Comparison of ENCODE assay signal across 24 cellular contexts in the genomic region with DNA sequence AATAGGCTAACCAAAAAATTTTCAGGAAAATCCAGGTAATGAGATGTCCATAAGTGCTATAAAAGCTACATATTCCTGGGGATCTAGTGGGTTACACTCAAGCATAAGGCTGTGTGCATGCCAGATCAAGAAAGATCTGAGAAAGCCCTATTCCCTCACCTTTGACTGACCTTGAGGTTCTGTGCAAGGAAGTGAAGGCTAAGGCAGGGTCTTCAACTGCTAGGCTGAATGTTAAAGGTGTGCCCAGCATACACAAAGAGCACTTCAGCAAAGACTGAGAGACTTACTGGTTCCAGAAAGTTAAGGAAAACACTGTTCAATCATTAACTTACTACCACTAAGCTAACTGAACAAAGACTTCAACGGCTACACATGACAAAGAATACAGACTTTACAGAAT.
DNase-seq lines count a peak whose midpoint lies in the region; ATAC-seq, FAIRE-seq and TF ChIP-seq lines count a peak whose summit lies in the region.
"Had no signal": no experiment of that assay in that cellular context is flagged by ENCODE, and none has a peak within 500 bp of the region (broad histone marks: within the 10 kb centered on the region; RNA-seq: fewer than 3 reads in every experiment).

No MANE protein-coding gene starts in this region.

- H3K36me3 ChIP-seq in HepG2 (replicated peaks in 1 of 2; ENCODE audit: control insufficient read depth in 1 of 2, insufficient read depth in 2 of 2, low read length in 2 of 2) (peaks cover 1 to 12% of the 10 kb centered on the region in 2 experiments; a peak in 2 of 5 replicates), right lobe of liver (no peaks in the 10 kb centered on the region), hepatocyte (replicated peaks; ENCODE audit: insufficient read depth, low read depth) (no peaks in the 10 kb centered on the region), small intestine (ENCODE audit: control insufficient read depth in 2 of 2, insufficient read depth in 2 of 2, low read length in 2 of 2) (no peaks in the 10 kb centered on the region), tibial artery (no peaks in the 10 kb centered on the region), GM23338 (ENCODE audit: insufficient read depth) (no peaks in the 10 kb centered on the region; the same call in 1 of the 2 replicates)
- H3K36me3 ChIP-seq: BLaER1 treated with 17β-estradiol and CSF1 and Interleukin-3, amounts not matched to agents 10 nM and 100 nM had no signal

- CTCF ChIA-PET in HepG2 (lab: Yijun Ruan, JAX; ENCODE audit: low intra/inter-chr PET ratio, low total read pairs): no interaction called here

- peaks cover 75% of the 10 kb centered on the region for H4K20me1 ChIP-seq in HepG2 (ENCODE audit: insufficient read depth, low read length)
- no peaks in the 10 kb centered on the region for H4K20me1 ChIP-seq in hepatocyte (ENCODE audit: insufficient read depth, poor library complexity, severe bottlenecking)
- H4K20me1 ChIP-seq in GM23338 (replicated peaks; ENCODE audit: insufficient read depth): no peaks in the 10 kb centered on the region
- H4K20me1 ChIP-seq: BLaER1 treated with 17β-estradiol and CSF1 and Interleukin-3, amounts not matched to agents 10 nM and 100 nM had no signal

- TF ChIP-seq CTCF in HepG2 (CRISPR knock-in tag; IDR thresholded peaks at IDR 0.05): no peak
- TF ChIP-seq CTCF in right lobe of liver (IDR thresholded peaks at IDR 0.05): no peak
- TF ChIP-seq CTCF in hepatocyte (IDR thresholded peaks at IDR 0.05; ENCODE audit: poor library complexity): no peak
- TF ChIP-seq CTCF in tibial artery (IDR thresholded peaks at IDR 0.05): no peak
- TF ChIP-seq CTCF in GM23338 (conservative IDR thresholded peaks at IDR 0.05; ENCODE audit: low read depth in 2 of 2): no peak

- ATAC-seq in HepG2 (peak; percentile 40), right lobe of liver (no peak), GM23338 (no peak)
- ATAC-seq: A549; CD8-positive, alpha-beta T cell had no signal

- H3K36me3 Mint-ChIP-seq in GM23338 (ENCODE audit: low read depth): peaks cover 27% of the 10 kb centered on the region
- H3K36me3 Mint-ChIP-seq: CD8-positive, alpha-beta T cell had no signal

- POLR2A ChIA-PET in HepG2 (lab: Yijun Ruan, JAX): no interaction called here

- H3K4me1 ChIP-seq in HepG2 (ENCODE audit: insufficient read depth, low read length) (peaks cover 40% of the 10 kb centered on the region), right lobe of liver (no peaks in the 10 kb centered on the region), hepatocyte (ENCODE audit: insufficient read depth) (no peaks in the 10 kb centered on the region), small intestine (ENCODE audit: control insufficient read depth in 2 of 2, insufficient read depth in 1 of 2, low read depth in 1 of 2, low read length in 1 of 2) (no peaks in the 10 kb centered on the region), tibial artery (no peaks in the 10 kb centered on the region), GM23338 (ENCODE audit: insufficient read depth) (peaks cover 10% of the 10 kb centered on the region)
- H3K4me1 ChIP-seq: A549; BLaER1 treated with 17β-estradiol and CSF1 and Interleukin-3, amounts not matched to agents 10 nM and 100 nM; Caco-2 had no signal

- no peak overlapping the region for H3K4me3 ChIP-seq in HepG2 (replicated peaks in 1 of 3; ENCODE audit: insufficient read depth in 1 of 3, low read depth in 2 of 3, low read length in 3 of 3)
- H3K4me3 ChIP-seq in right lobe of liver: no peak overlapping the region
- H3K4me3 ChIP-seq in hepatocyte: peak overlapping the region; percentile 16
- peak overlapping the region in 1 of 2 donors; percentile 60 for H3K4me3 ChIP-seq in small intestine (ENCODE audit: low read depth in 1 of 2, low read length in 2 of 2)
- H3K4me3 ChIP-seq in tibial artery: no peak overlapping the region
- H3K4me3 ChIP-seq in GM23338: no peak overlapping the region
- H3K4me3 ChIP-seq: A549; BLaER1 treated with 17β-estradiol and CSF1 and Interleukin-3, amounts not matched to agents 10 nM and 100 nM had no signal

- no peak overlapping the region for H2AFZ ChIP-seq in HepG2 (ENCODE audit: low read length)
- H2AFZ ChIP-seq in hepatocyte: no peak overlapping the region
- no peak overlapping the region for H2AFZ ChIP-seq in GM23338

- peaks cover 54% of the 10 kb centered on the region for H3K79me2 ChIP-seq in HepG2 (ENCODE audit: insufficient read depth, low read length)
- peaks cover 3% of the 10 kb centered on the region for H3K79me2 ChIP-seq in hepatocyte
- no peaks in the 10 kb centered on the region for H3K79me2 ChIP-seq in GM23338 (replicated peaks; ENCODE audit: insufficient read depth)

- H3K9ac ChIP-seq in HepG2 (ENCODE audit: insufficient read depth, low read depth, low read length): no peak overlapping the region
- H3K9ac ChIP-seq: BLaER1 treated with 17β-estradiol and CSF1 and Interleukin-3, amounts not matched to agents 10 nM and 100 nM had no signal

- peaks cover 9% of the 10 kb centered on the region for H3K4me1 Mint-ChIP-seq in GM23338
- H3K4me1 Mint-ChIP-seq: B cell had no signal

- H3K27ac Mint-ChIP-seq in GM23338: no peak overlapping the region
- H3K27ac Mint-ChIP-seq: B cell; CD4-positive, alpha-beta T cell; CD8-positive, alpha-beta T cell had no signal

- no peak for TF ChIP-seq RAD21 in HepG2 (CRISPR knock-in tag; IDR thresholded peaks at IDR 0.05)

- H3F3A ChIP-seq in GM23338 (replicated peaks; ENCODE audit: low read depth): no peaks in the 10 kb centered on the region

- no peak for FAIRE-seq in HepG2 (lab: Jason Lieb, UNC)
- FAIRE-seq in small intestine (lab: Jason Lieb, UNC): no peak
- FAIRE-seq: A549, D721Med, G401.6, GM12891, GM19239 had no signal

- no peaks in the 10 kb centered on the region for H3K27me3 Mint-ChIP-seq in GM23338 (ENCODE audit: insufficient read depth, low read depth, poor library complexity)
- H3K27me3 Mint-ChIP-seq: CD4-positive, alpha-beta T cell had no signal

- H3K27ac ChIP-seq in HepG2 (ENCODE audit: extremely low read length, insufficient read depth, low read length) (peak overlapping the region; percentile 30), right lobe of liver (no peak overlapping the region), hepatocyte (no peak overlapping the region), small intestine (ENCODE audit: low read depth in 1 of 2, low read length in 1 of 2) (peak overlapping the region in 1 of 2 donors; percentile 60), tibial artery (no peak overlapping the region), GM23338 (ENCODE audit: low read depth) (no peak overlapping the region)
- H3K27ac ChIP-seq: 22Rv1; A549; BLaER1 treated with 17β-estradiol and CSF1 and Interleukin-3, amounts not matched to agents 10 nM and 100 nM; C4-2B had no signal

- WGBS in HepG2 (ENCODE audit: low lambda C conversion rate): 17% methylated on average over 1 of the region's 1 CpG
- 44% methylated on average over 1 of the region's 1 CpG for WGBS in right lobe of liver (ENCODE audit: insufficient coverage, low coverage, low lambda C conversion rate, missing lambda C conversion rate)
- WGBS in hepatocyte (ENCODE audit: low lambda C conversion rate, missing lambda C conversion rate): 91% methylated on average over 1 of the region's 1 CpG
- WGBS in small intestine, 3 donors: 35 to 74% (median 65%) methylated on average over 1 of the region's 1 CpG

- DNase-seq in DMS53 (lab: John Stamatoyannopoulos, UW): peak; percentile 21
- no peak for DNase-seq in DMS53 treated with DMSO at 0.1 percent for 48 hours (lab: John Stamatoyannopoulos, UW; ENCODE audit: unreplicated experiment)
- no peak for DNase-seq in HepG2 (ENCODE audit: low spot score)
- DNase-seq in right lobe of liver: no peak
- DNase-seq in hepatocyte (ENCODE audit: low spot score): no peak
- peak; percentile 37 for DNase-seq in small intestine
- DNase-seq in tibial artery: no peak
- DNase-seq in GM23338 (ENCODE audit: low spot score): no peak
- DNase-seq: AML-193; Caco-2; Calu3; CD4-positive, alpha-beta T cell; CD8-positive, alpha-beta T cell; DMS79 treated with DMSO at 0.1 percent for 48 hours; GF-D8 had no signal

- no peak overlapping the region for H3K4me3 Mint-ChIP-seq in GM23338
- H3K4me3 Mint-ChIP-seq: B cell; CD4-positive, alpha-beta T cell; CD8-positive, alpha-beta T cell had no signal

- TF ChIP-seq EP300 in HepG2 (IDR thresholded peaks at IDR 0.05; ENCODE audit: low read depth in 2 of 2, low read length in 2 of 2) (no peak), HepG2 (CRISPR knock-in tag; IDR thresholded peaks at IDR 0.05; ENCODE audit: borderline replicate concordance) (no peak)

- in situ Hi-C loops in HepG2 (cut with HindIII; ENCODE audit: extremely low pct_ligation_motif_present, low pct_unique_long_range_greater_than_20kb): no loop called here

- H3K27me3 ChIP-seq in HepG2 (ENCODE audit: control insufficient read depth in 1 of 2, insufficient read depth in 2 of 2, low read length in 2 of 2) (no peaks in the 10 kb centered on the region), right lobe of liver (no peaks in the 10 kb centered on the region), hepatocyte (no peaks in the 10 kb centered on the region), small intestine (ENCODE audit: control insufficient read depth in 2 of 2, insufficient read depth in 2 of 2, low read length in 2 of 2) (no peaks in the 10 kb centered on the region), tibial artery (no peaks in the 10 kb centered on the region), GM23338 (ENCODE audit: insufficient read depth) (no peaks in the 10 kb centered on the region)

- TF ChIP-seq POLR2A in HepG2 (IDR thresholded peaks at IDR 0.05; ENCODE audit: insufficient read depth in 1 of 2, low read depth in 2 of 2, low read length in 2 of 2) (no peak), right lobe of liver (IDR thresholded peaks at IDR 0.05) (no peak)

- intact Hi-C loops in HepG2 (cut with micrococcal nuclease; ENCODE audit: unreplicated experiment) (no loop called here), right lobe of liver (cut with DNase I) (no loop called here), tibial artery (cut with DNase I; ENCODE audit: low total_unique reads) (no loop called here)

- H3K4me2 ChIP-seq in HepG2 (ENCODE audit: low read depth, low read length) (no peak overlapping the region), hepatocyte (no peak overlapping the region), GM23338 (no peak overlapping the region)
- H3K4me2 ChIP-seq: A549; BLaER1 treated with 17β-estradiol and CSF1 and Interleukin-3, amounts not matched to agents 10 nM and 100 nM had no signal

- no peaks in the 10 kb centered on the region for H3K9me3 ChIP-seq in HepG2 (ENCODE audit: low read length)
- no peaks in the 10 kb centered on the region for H3K9me3 ChIP-seq in right lobe of liver
- H3K9me3 ChIP-seq in hepatocyte (ENCODE audit: low read depth): peaks cover 6% of the 10 kb centered on the region
- no peaks in the 10 kb centered on the region for H3K9me3 ChIP-seq in small intestine (ENCODE audit: control insufficient read depth, low read depth)
- H3K9me3 ChIP-seq in tibial artery: no peaks in the 10 kb centered on the region
- H3K9me3 ChIP-seq: A549, Caco-2 had no signal

- H3K9me2 ChIP-seq in hepatocyte (replicated peaks; ENCODE audit: insufficient read depth) (no peaks in the 10 kb centered on the region), GM23338 (ENCODE audit: insufficient read depth) (no peaks in the 10 kb centered on the region; the same call in 1 of the 2 replicates)

- no TSS peak for BruUV-seq in HepG2 (replicated peaks; lab: Mats Ljungman, UMichigan)

- peaks cover 11% of the 10 kb centered on the region for H3K9me3 Mint-ChIP-seq in GM23338
- H3K9me3 Mint-ChIP-seq: CD4-positive, alpha-beta T cell had no signal

TF ChIP-seq in GM23338, 12 proteins besides CTCF, POLR2A, EP300 and RAD21:
- TF ChIP-seq NANOG (IDR thresholded peaks at IDR 0.05; ENCODE audit: borderline replicate concordance): no peak

Comparison
In these comparisons a context has a peak if more than half of its experiments do, and no peak if none do; other contexts are left out.
1. DNase-seq: peak in DMS53 (single experiment) and small intestine (single experiment); none in DMS53 treated with DMSO at 0.1 percent for 48 hours (single experiment), HepG2 (single experiment), right lobe of liver (0 of 3), hepatocyte (single experiment), tibial artery (0 of 2) and GM23338 (single experiment).